In genomic region chr5:13989832-13990231, GRCh38 we compare ENCODE assay signal across 28 cellular contexts. TPM values are rescaled to one million over a fixed set of nuclear protein-coding genes. Genes with fewer than 3 reads are reported as not detected.
A peak's percentile ranks its signal among the peaks of the same experiment; 100 is the strongest.
DNase-seq lines count a peak whose midpoint lies in the region; ATAC-seq, FAIRE-seq and TF ChIP-seq lines count a peak whose summit lies in the region.
"Had no signal": no experiment of that assay in that cellular context is flagged by ENCODE, and none has a peak within 500 bp of the region (broad histone marks: within the 10 kb centered on the region; RNA-seq: fewer than 3 reads in every experiment).

No MANE protein-coding gene starts in this region.

- H3K4me3 ChIP-seq in HepG2 (replicated peaks in 1 of 3; ENCODE audit: insufficient read depth in 1 of 3, low read depth in 2 of 3, low read length in 3 of 3) (no peak overlapping the region), right lobe of liver (no peak overlapping the region), Panc1 (ENCODE audit: low read depth in 2 of 2, low read length in 2 of 2) (no peak overlapping the region), H1 (ENCODE audit: extremely low read depth in 1 of 4, insufficient read depth in 2 of 4, low read depth in 3 of 4, low read length in 4 of 4) (no peak overlapping the region)
- H3K4me3 ChIP-seq: BLaER1 treated with 17β-estradiol and CSF1 and Interleukin-3, amounts not matched to agents 10 nM and 100 nM; GM12878; GM23248 had no signal

- WGBS in HepG2 (ENCODE audit: low lambda C conversion rate) = 7% methylated on average over 2 of the region's 2 CpGs
- WGBS in right lobe of liver (ENCODE audit: insufficient coverage, low coverage, low lambda C conversion rate, missing lambda C conversion rate) = 47% methylated on average over 2 of the region's 2 CpGs
- WGBS in H1 (ENCODE audit: extremely low coverage in 1 of 2, insufficient coverage in 1 of 2, insufficient read length in 1 of 2, insufficient replicate concordance in 2 of 2, low coverage in 1 of 2, low lambda C conversion rate in 2 of 2, missing lambda C conversion rate in 1 of 2), 2 experiments = 86% methylated on average over 2 of the region's 2 CpGs; no CpG with 5 or more reads in 1 of the 2 experiments

- no peaks in the 10 kb centered on the region for H3K9me3 Mint-ChIP-seq in activated T-cell treated with anti-CD3 and anti-CD28 coated beads, Interleukin-2, amount 50 U/mL, for 24 hours
- H3K9me3 Mint-ChIP-seq: CD4-positive, alpha-beta T cell; H9; HFFc6 had no signal

- H3K27ac Mint-ChIP-seq in activated T-cell treated with anti-CD3 and anti-CD28 coated beads, Interleukin-2, amount 50 U/mL, for 24 hours = no peak overlapping the region
- H3K27ac Mint-ChIP-seq: CD4-positive, alpha-beta T cell; CD8-positive, alpha-beta memory T cell; H9; HFFc6 had no signal

- H3K27me3 Mint-ChIP-seq in activated T-cell treated with anti-CD3 and anti-CD28 coated beads, Interleukin-2, amount 50 U/mL, for 24 hours = peaks cover 5% of the 10 kb centered on the region

- H3K4ac ChIP-seq in H1 (replicated peaks; ENCODE audit: insufficient read length, low read depth, low read length) = no peak overlapping the region

- H3K36me3 Mint-ChIP-seq in activated T-cell treated with anti-CD3 and anti-CD28 coated beads, Interleukin-2, amount 50 U/mL, for 24 hours (ENCODE audit: low read depth) = no peaks in the 10 kb centered on the region
- H3K36me3 Mint-ChIP-seq: CD14-positive monocyte; CD8-positive, alpha-beta memory T cell had no signal

- peaks cover 0 to 8% of the 10 kb centered on the region in 2 experiments; a peak in 1 of 5 replicates for H3K27me3 ChIP-seq in HepG2 (ENCODE audit: control insufficient read depth in 1 of 2, insufficient read depth in 2 of 2, low read length in 2 of 2)
- no peaks in the 10 kb centered on the region for H3K27me3 ChIP-seq in right lobe of liver
- H3K27me3 ChIP-seq in Panc1 (ENCODE audit: control insufficient read depth, insufficient read depth, low read length) = no peaks in the 10 kb centered on the region
- H3K27me3 ChIP-seq in H1 (replicated peaks in 1 of 4; ENCODE audit: control insufficient read depth in 3 of 4, extremely low read depth in 1 of 4, insufficient read depth in 3 of 4, low read length in 3 of 4) = no peaks in the 10 kb centered on the region
- H3K27me3 ChIP-seq: BLaER1 treated with 17β-estradiol and CSF1 and Interleukin-3, amounts not matched to agents 10 nM and 100 nM had no signal

- in situ Hi-C loops in HepG2 (cut with HindIII; ENCODE audit: extremely low pct_ligation_motif_present, low pct_unique_long_range_greater_than_20kb) (loop anchor here (5.0 to 10.0 kb wide), 4 partner anchors 115 to 655 kb away; no protein-coding TSS in a partner anchor), Panc1 (cut with HindIII; ENCODE audit: low pct_unique_long_range_greater_than_20kb, low sequenced_read_pairs) (loop anchor here (25.0 kb wide), 1 partner anchor 122 kb away; no protein-coding TSS in a partner anchor)

- no peak overlapping the region for H3K4me3 Mint-ChIP-seq in activated T-cell treated with anti-CD3 and anti-CD28 coated beads, Interleukin-2, amount 50 U/mL, for 24 hours
- H3K4me3 Mint-ChIP-seq: CD14-positive monocyte; CD4-positive, alpha-beta T cell; CD8-positive, alpha-beta memory T cell; H9; HFFc6 had no signal

- TF ChIP-seq EP300 in HepG2 (IDR thresholded peaks at IDR 0.05; ENCODE audit: low read depth in 2 of 2, low read length in 2 of 2) (no peak), HepG2 (CRISPR knock-in tag; IDR thresholded peaks at IDR 0.05; ENCODE audit: borderline replicate concordance) (no peak), H1 (IDR thresholded peaks at IDR 0.05; ENCODE audit: borderline replicate concordance in 1 of 2, low read depth in 2 of 2, low read length in 2 of 2) (no peak)

- no peak overlapping the region for H2BK20ac ChIP-seq in H1 (ENCODE audit: low read length)

- CTCF ChIA-PET in HepG2 (lab: Yijun Ruan, JAX; ENCODE audit: low intra/inter-chr PET ratio, low total read pairs) = no interaction called here
- CTCF ChIA-PET in Panc1 (lab: Charles Lee) = interaction anchor here (0.7 kb wide), 1 partner anchor 13 kb away, joined by 8 read pairs; no protein-coding TSS in a partner anchor
- CTCF ChIA-PET in H1 (lab: Charles Lee; ENCODE audit: partially characterized antibody) = interaction anchor here (0.6 to 0.7 kb wide), 2 partner anchors 77 to 152 kb away, joined by 3 read pairs; no protein-coding TSS in a partner anchor

- no peak overlapping the region for H4K8ac ChIP-seq in H1 (ENCODE audit: extremely low read depth, insufficient read depth, low read length)

- no peak overlapping the region for H3K18ac ChIP-seq in H1 (ENCODE audit: extremely low read depth, low read length)

- intact Hi-C loops in HepG2 (cut with micrococcal nuclease; ENCODE audit: unreplicated experiment) (loop anchor here (2.0 kb wide), 1 partner anchor 117 kb away; no protein-coding TSS in a partner anchor), right lobe of liver (cut with DNase I) (no loop called here), Panc1 (cut with micrococcal nuclease; ENCODE audit: unreplicated experiment) (loop anchor here (5.0 to 10.0 kb wide), 4 partner anchors 47 to 285 kb away; no protein-coding TSS in a partner anchor)

- H2BK12ac ChIP-seq in H1 (ENCODE audit: low read depth, low read length) = no peak overlapping the region

- no peak overlapping the region for H3K4me2 ChIP-seq in HepG2 (ENCODE audit: low read depth, low read length)
- no peak overlapping the region for H3K4me2 ChIP-seq in H1 (ENCODE audit: insufficient read depth in 1 of 2, low read depth in 2 of 2, low read length in 2 of 2)
- H3K4me2 ChIP-seq: BLaER1 treated with 17β-estradiol and CSF1 and Interleukin-3, amounts not matched to agents 10 nM and 100 nM had no signal

- no peak overlapping the region for H2BK5ac ChIP-seq in H1 (ENCODE audit: low read depth, low read length)

- no peak overlapping the region for H3K14ac ChIP-seq in H1 (ENCODE audit: insufficient read length)

- no peaks in the 10 kb centered on the region for H3K79me1 ChIP-seq in H1 (ENCODE audit: low read depth, low read length)

- no peaks in the 10 kb centered on the region; the same call in 1 of the 2 replicates for H3K23me2 ChIP-seq in H1 (ENCODE audit: low read depth, low read length)

- BruUV-seq in HepG2 (replicated peaks; lab: Mats Ljungman, UMichigan) (no TSS peak), Panc1 (replicated peaks; lab: Mats Ljungman, UMichigan) (no TSS peak)

- TF ChIP-seq CTCF in HepG2 (CRISPR knock-in tag; IDR thresholded peaks at IDR 0.05) (no peak), right lobe of liver (IDR thresholded peaks at IDR 0.05) (no peak), Panc1 (IDR thresholded peaks at IDR 0.05) (no peak), H1 (IDR thresholded peaks at IDR 0.05; ENCODE audit: control extremely low read depth in 1 of 3, insufficient read depth in 1 of 3, low read depth in 1 of 3, low read length in 3 of 3) (no peak)

- DNase-seq in HepG2 (ENCODE audit: low spot score) = no peak
- DNase-seq in right lobe of liver = no peak
- DNase-seq in Panc1 (ENCODE audit: low read depth, low spot score) = no peak
- no peak for DNase-seq in H1 (ENCODE audit: low read depth in 1 of 2, low spot score in 2 of 2)
- no peak for DNase-seq in NCI-H82 (lab: John Stamatoyannopoulos, UW)
- DNase-seq in activated T-cell treated with anti-CD3 and anti-CD28 coated beads, Interleukin-2, amount 50 U/mL, for 24 hours = no peak
- no peak for DNase-seq in activated CD8-positive, alpha-beta memory T cell treated with anti-CD3 and anti-CD28 coated beads, Interleukin-2, amount 50 U/mL, for 48 hours
- DNase-seq: ACHN; AML-193; BE2C; CD4-positive, alpha-beta T cell; CD8-positive, alpha-beta memory T cell; DMS 273 treated with DMSO at 0.1 percent for 48 hours; DMS79; EL; GDM1; GM23248; H9; HFFc6 had no signal

- H3K9me3 ChIP-seq in HepG2 (ENCODE audit: low read length) (no peaks in the 10 kb centered on the region), right lobe of liver (no peaks in the 10 kb centered on the region), Panc1 (ENCODE audit: control insufficient read depth, insufficient read depth, low read depth, low read length) (no peaks in the 10 kb centered on the region), H1 (ENCODE audit: insufficient read depth in 2 of 2, low read depth in 1 of 2, low read length in 1 of 2) (no peaks in the 10 kb centered on the region)
- H3K9me3 ChIP-seq: BE2C; BLaER1 treated with 17β-estradiol and CSF1 and Interleukin-3, amounts not matched to agents 10 nM and 100 nM had no signal

- H3K36me3 ChIP-seq in HepG2 (replicated peaks in 1 of 2; ENCODE audit: control insufficient read depth in 1 of 2, insufficient read depth in 2 of 2, low read length in 2 of 2) = no peaks in the 10 kb centered on the region
- H3K36me3 ChIP-seq in right lobe of liver = no peaks in the 10 kb centered on the region
- H3K36me3 ChIP-seq in Panc1 (ENCODE audit: control insufficient read depth, insufficient read depth, low read length) = no peaks in the 10 kb centered on the region
- H3K36me3 ChIP-seq in H1 (ENCODE audit: control insufficient read depth in 2 of 4, insufficient read depth in 4 of 4, low read length in 3 of 4) = no peaks in the 10 kb centered on the region
- H3K36me3 ChIP-seq: BE2C; BLaER1 treated with 17β-estradiol and CSF1 and Interleukin-3, amounts not matched to agents 10 nM and 100 nM had no signal

- H3K9ac ChIP-seq in HepG2 (ENCODE audit: insufficient read depth, low read depth, low read length) (no peak overlapping the region), H1 (replicated peaks in 1 of 4; ENCODE audit: extremely low read depth in 1 of 4, low read depth in 3 of 4, low read length in 3 of 4) (no peak overlapping the region)
- H3K9ac ChIP-seq: BLaER1 treated with 17β-estradiol and CSF1 and Interleukin-3, amounts not matched to agents 10 nM and 100 nM; GM23248 had no signal

- TF ChIP-seq POLR2A in HepG2 (IDR thresholded peaks at IDR 0.05; ENCODE audit: insufficient read depth in 1 of 2, low read depth in 2 of 2, low read length in 2 of 2) (no peak), right lobe of liver (IDR thresholded peaks at IDR 0.05) (no peak), H1 (IDR thresholded peaks at IDR 0.05; ENCODE audit: control extremely low read depth in 1 of 2, low read depth in 2 of 2, low read length in 2 of 2) (no peak)

- no peak overlapping the region for H2BK15ac ChIP-seq in H1 (ENCODE audit: low read length)

- no peak for FAIRE-seq in HepG2 (lab: Jason Lieb, UNC)
- no peak for FAIRE-seq in H1 (lab: Jason Lieb, UNC)
- FAIRE-seq: A204.1, D721Med, GM12878, GM19239 had no signal

- H3K56ac ChIP-seq in H1 (replicated peaks; ENCODE audit: insufficient read length, low read depth, low read length) = no peak overlapping the region

- ATAC-seq in HepG2 (no peak), right lobe of liver (no peak), Panc1 (no peak)
- ATAC-seq in activated CD4-positive, CD25-positive, alpha-beta regulatory T cell treated with anti-CD3 and anti-CD28 coated beads, Interleukin-2, amount 50 U/mL, for 24 hours = no peak
- ATAC-seq: GM12878, HCT116 had no signal

- H3K79me2 ChIP-seq in HepG2 (ENCODE audit: insufficient read depth, low read length) = no peaks in the 10 kb centered on the region
- H3K79me2 ChIP-seq in H1 (ENCODE audit: control insufficient read depth in 1 of 2, insufficient read depth in 2 of 2, low read length in 2 of 2) = no peaks in the 10 kb centered on the region

- H2BK120ac ChIP-seq in H1 (replicated peaks; ENCODE audit: low read depth, low read length) = no peak overlapping the region

- no peak overlapping the region for H3K23ac ChIP-seq in H1 (ENCODE audit: insufficient read length)

- POLR2A ChIA-PET in HepG2 (lab: Yijun Ruan, JAX) (no interaction called here), Panc1 (lab: Charles Lee) (interaction anchor here (0.7 kb wide), 1 partner anchor 13 kb away, joined by 15 read pairs; no protein-coding TSS in a partner anchor), H1 (lab: Charles Lee; ENCODE audit: partially characterized antibody) (no interaction called here)

- H3K4me1 Mint-ChIP-seq in activated T-cell treated with anti-CD3 and anti-CD28 coated beads, Interleukin-2, amount 50 U/mL, for 24 hours (ENCODE audit: low read depth) = no peaks in the 10 kb centered on the region
- H3K4me1 Mint-ChIP-seq: CD8-positive, alpha-beta memory T cell had no signal

- no peaks in the 10 kb centered on the region for H3K4me1 ChIP-seq in HepG2 (ENCODE audit: insufficient read depth, low read length)
- peaks cover 0 to 4% (median 0%) of the 10 kb centered on the region in 4 donors for H3K4me1 ChIP-seq in right lobe of liver
- H3K4me1 ChIP-seq in Panc1 (ENCODE audit: control insufficient read depth, insufficient read depth, low read length) = peaks cover 80% of the 10 kb centered on the region
- H3K4me1 ChIP-seq in H1 (replicated peaks in 1 of 4; ENCODE audit: control insufficient read depth in 3 of 4, insufficient read depth in 4 of 4, low read length in 3 of 4) = no peaks in the 10 kb centered on the region
- H3K4me1 ChIP-seq: BE2C; BLaER1 treated with 17β-estradiol and CSF1 and Interleukin-3, amounts not matched to agents 10 nM and 100 nM had no signal

- H2AFZ ChIP-seq in HepG2 (ENCODE audit: low read length) (no peak overlapping the region), H1 (ENCODE audit: low read length) (no peak overlapping the region)
- H2AFZ ChIP-seq: GM23248 had no signal

- no peak overlapping the region for H4K91ac ChIP-seq in H1 (replicated peaks; ENCODE audit: insufficient read length, low read length)

- TF ChIP-seq RAD21 in HepG2 (CRISPR knock-in tag; IDR thresholded peaks at IDR 0.05) (no peak), H1 (IDR thresholded peaks at IDR 0.05 in 1 of 2, conservative IDR thresholded peaks at IDR 0.05 in 1 of 2; ENCODE audit: low read depth in 2 of 2, low read length in 2 of 2) (no peak)

- H4K5ac ChIP-seq in H1 (ENCODE audit: insufficient read length, low read depth, low read length) = no peak overlapping the region

- H2AK5ac ChIP-seq in H1 (ENCODE audit: low read depth, low read length) = no peak overlapping the region

- no peak overlapping the region for H3K27ac ChIP-seq in HepG2 (ENCODE audit: extremely low read length, insufficient read depth, low read length)
- no peak overlapping the region for H3K27ac ChIP-seq in right lobe of liver
- peak overlapping the region; percentile 95 for H3K27ac ChIP-seq in Panc1 (ENCODE audit: low read length)
- H3K27ac ChIP-seq in H1 (ENCODE audit: low read depth, low read length) = no peak overlapping the region
- H3K27ac ChIP-seq: 22Rv1; BLaER1 treated with 17β-estradiol and CSF1 and Interleukin-3, amounts not matched to agents 10 nM and 100 nM; GM23248 had no signal

- no peaks in the 10 kb centered on the region for H4K20me1 ChIP-seq in HepG2 (ENCODE audit: insufficient read depth, low read length)
- no peaks in the 10 kb centered on the region for H4K20me1 ChIP-seq in H1 (replicated peaks in 1 of 2; ENCODE audit: control insufficient read depth in 1 of 2, insufficient read depth in 2 of 2, low read length in 2 of 2)
- H4K20me1 ChIP-seq: BLaER1 treated with 17β-estradiol and CSF1 and Interleukin-3, amounts not matched to agents 10 nM and 100 nM had no signal

RNA-seq across cellular contexts. Expression of gene DNAH5, which starts 45.3 kb away (rescaled TPM):
- total RNA-seq in HepG2 (2016; rRNA removed; fragmentation: Illumina TruSeq; extraction: Trizol) = 0.03 and 0.09 TPM in 2 replicates
- total RNA-seq in HepG2 (2016; cell fraction: cytosol; rRNA removed; fragmentation: Illumina TruSeq; extraction: Trizol; ENCODE audit: low read depth) = 0.09 TPM in 1 of 2 replicates, not detected in the other
- 0.01 and 0.09 TPM in 2 replicates for total RNA-seq in HepG2 (2016; cell fraction: insoluble cytoplasmic fraction; rRNA removed; fragmentation: Illumina TruSeq; extraction: Trizol)
- total RNA-seq in HepG2 (2016; cell fraction: membrane; rRNA removed; fragmentation: Illumina TruSeq; extraction: Trizol) = 0.09 and 0.10 TPM in 2 replicates
- not detected in 2 replicates for total RNA-seq in HepG2 (2016; cell fraction: nucleus; rRNA removed; fragmentation: Illumina TruSeq; extraction: Trizol)
- 0.09 and 0.12 TPM in 2 replicates for polyA plus RNA-seq in HepG2 (2011; rRNA removed)
- polyA plus RNA-seq in HepG2 (2011; cell fraction: cytosol; rRNA removed) = 0.04 and 0.24 TPM in 2 replicates
- polyA plus RNA-seq in HepG2 (2011; cell fraction: nucleus; rRNA removed) = 0.09 TPM in 1 of 2 replicates, not detected in the other
- polyA plus RNA-seq in HepG2 (2012) = 0.12 TPM in 1 of 2 replicates, not detected in the other
- not detected in 2 replicates for polyA plus RNA-seq in HepG2 (2016; cell fraction: cytosol; fragmentation: Illumina TruSeq; extraction: Trizol; ENCODE audit: low read depth)
- polyA plus RNA-seq in HepG2 (2016; cell fraction: insoluble cytoplasmic fraction; fragmentation: Illumina TruSeq; extraction: Trizol; ENCODE audit: low read depth) = not detected in 2 replicates
- polyA plus RNA-seq in HepG2 (2016; cell fraction: membrane; fragmentation: Illumina TruSeq; extraction: Trizol; ENCODE audit: low read depth) = not detected in 2 replicates
- polyA plus RNA-seq in HepG2 (2016; cell fraction: nucleus; fragmentation: Illumina TruSeq; extraction: Trizol; ENCODE audit: insufficient read depth, low read depth) = 0.08 TPM in 1 of 2 replicates, not detected in the other
- 0.72 TPM in 1 of 2 replicates, not detected in the other for polyA minus RNA-seq in HepG2 (2011; rRNA and poly(A)+ RNA removed; ENCODE audit: low replicate concordance)
- polyA minus RNA-seq in HepG2 (2011; cell fraction: cytosol; rRNA and poly(A)+ RNA removed) = not detected in 2 replicates
- polyA minus RNA-seq in HepG2 (2011; cell fraction: nucleus; rRNA and poly(A)+ RNA removed) = 0.12 and 0.39 TPM in 2 replicates
- total RNA-seq in right lobe of liver = 10 to 100 TPM in 1 of 6 experiments, 1 to 10 TPM in 5; 1.2 to 16.2 (median 3.4) TPM
- 8.0 TPM for total RNA-seq in Panc1 (2021; ENCODE audit: unreplicated experiment)
- 2.4 TPM for polyA plus RNA-seq in Panc1 (2012; ENCODE audit: insufficient read length)
- 0.50 and 0.73 TPM in 2 replicates for total RNA-seq in H1 (2021; fragmentation: NEBNext Ultra II Directional; extraction: Animal tissue kit (Norgen Biotek cat#: 25700))
- polyA plus RNA-seq in H1 (2011; rRNA removed) = 0.06 and 0.30 TPM in 2 replicates
- 0.39 TPM for polyA plus RNA-seq in H1 (2011; cell fraction: cytosol; rRNA removed)
- 0.53 TPM for polyA plus RNA-seq in H1 (2011; cell fraction: nucleus; rRNA removed)
- 0.19 to 0.50 TPM (median 0.46 TPM) in 4 replicates for polyA plus RNA-seq in H1 (2012, experiment 1 of 2)
- polyA plus RNA-seq in H1 (2012, experiment 2 of 2) = 0.07 TPM
- polyA plus RNA-seq in H1 (2013, experiment 1 of 2) = 0.22 TPM
- polyA plus RNA-seq in H1 (2013, experiment 2 of 2) = 0.20 TPM
- polyA minus RNA-seq in H1 (2011; rRNA and poly(A)+ RNA removed) = 0.35 and 1.2 TPM in 2 replicates
- polyA minus RNA-seq in H1 (2011; cell fraction: cytosol; rRNA and poly(A)+ RNA removed) = 0.22 TPM
- polyA minus RNA-seq in H1 (2011; cell fraction: nucleus; rRNA and poly(A)+ RNA removed) = 1.7 TPM
- total RNA-seq: CD4-positive, alpha-beta T cell; CD8-positive, alpha-beta memory T cell had no signal
- polyA plus RNA-seq: CD14-positive monocyte; CD8-positive, alpha-beta memory T cell had no signal

Comparison
In these comparisons a context has a peak if more than half of its experiments do, and no peak if none do; other contexts are left out.
1. intact Hi-C loops: an anchor here in HepG2 (2.0 kb wide) and Panc1 (5.0 to 10.0 kb wide); none called in right lobe of liver.
2. Of the 41 proteins assayed by ChIP-seq in both HepG2 and H1: peak only in HepG2: none; only in H1: KDM1A; in both: none; in neither: 40.